26 cellular contexts compared by ENCODE assay signal in genomic region chr18:42953306-42953705, GRCh38.
"Had no signal": no experiment of that assay in that cellular context is flagged by ENCODE, and none has a peak within 500 bp of the region (broad histone marks: within the 10 kb centered on the region; RNA-seq: fewer than 3 reads in every experiment).

No MANE protein-coding gene starts in this region.

- H3K9me3 ChIP-seq: stomach, suprapubic skin, testis, thoracic aorta, thyroid gland, tibial artery, tibial nerve, transverse colon, upper lobe of left lung, upper lobe of right lung, uterus, vagina had no signal

- DNase-seq: stimulated activated CD4-positive, alpha-beta T cell treated with anti-CD3 and anti-CD28 coated beads, Interleukin-2, amount 100 ng/mL, for 48 hours; stimulated activated CD4-positive, alpha-beta T cell treated with anti-CD3 and anti-CD28 coated beads, Interleukin-4, amount 100 ng/mL, for 1 hour; stimulated activated CD4-positive, alpha-beta T cell treated with anti-CD3 and anti-CD28 coated beads, Interleukin-4, amount 100 ng/mL, for 24 hours; stimulated activated CD4-positive, alpha-beta T cell treated with anti-CD3 and anti-CD28 coated beads, Interleukin-4, amount 100 ng/mL, for 4 hours; stimulated activated CD8-positive, alpha-beta memory T cell treated with anti-CD3 and anti-CD28 coated beads, Interleukin-4, amount 100 ng/mL, for 48 hours; stimulated activated naive B cell treated with anti-CD40 and anti-IgM and Interleukin-4, amounts not matched to agents 10 μg/mL and 1 μg/mL and 100 μg/mL, for 72 hours; stimulated activated naive CD4-positive, alpha-beta T cell; stimulated activated naive CD4-positive, alpha-beta T cell treated with Interleukin-2 at 50 U/mL for 16 hours; stimulated activated naive CD8-positive, alpha-beta T cell treated with anti-CD3 and anti-CD28 coated beads, Interleukin-15, amount 100 ng/mL, for 72 hours; stimulated activated naive CD8-positive, alpha-beta T cell treated with anti-CD3 and anti-CD28 coated beads, Interleukin-15, Interleukin-2, amounts not matched to agents 100 U/mL and 50 U/mL, for 24 hours; stomach; substantia nigra; testis; thyroid gland; tibial artery; transverse colon; upper lobe of left lung; upper lobe of right lung; uterus had no signal

- H3K4me1 ChIP-seq: stomach, suprapubic skin, testis, thyroid gland, tibial artery, tibial nerve, transverse colon, upper lobe of left lung, upper lobe of right lung, uterus, vagina had no signal

- FAIRE-seq: urothelium cell line had no signal

- ATAC-seq: stimulated activated effector memory CD8-positive, alpha-beta T cell treated with anti-CD3 and anti-CD28 coated beads, Interleukin-12 subunit alpha, Interleukin-12 subunit beta, amount 100 ng/mL, for 72 hours; stimulated activated memory B cell treated with anti-CD40 and anti-IgM and Interleukin-4, amounts not matched to agents 10 μg/mL and 1 μg/mL and 100 μg/mL, for 72 hours; stimulated activated naive B cell treated with anti-CD40 and anti-IgM and Interleukin-4, amounts not matched to agents 10 μg/mL and 1 μg/mL and 100 μg/mL, for 72 hours; stimulated activated naive CD8-positive, alpha-beta T cell treated with anti-CD3 and anti-CD28 coated beads, Interleukin-15, amount 100 ng/mL, for 72 hours; stimulated activated naive CD8-positive, alpha-beta T cell treated with anti-CD3 and anti-CD28 coated beads, Interleukin-15, Interleukin-2, amounts not matched to agents 100 U/mL and 50 U/mL, for 24 hours; upper lobe of right lung had no signal

- H3K4me3 ChIP-seq: stomach, suprapubic skin, testis, thoracic aorta, thyroid gland, tibial artery, tibial nerve, transverse colon, upper lobe of left lung, upper lobe of right lung, uterus, vagina had no signal

- H3K27me3 ChIP-seq: stomach, suprapubic skin, testis, thyroid gland, tibial artery, tibial nerve, transverse colon, upper lobe of left lung, upper lobe of right lung, uterus, vagina had no signal

- H3K36me3 ChIP-seq: stomach, suprapubic skin, thoracic aorta, thyroid gland, tibial artery, tibial nerve, transverse colon, upper lobe of left lung, upper lobe of right lung, uterus, vagina had no signal

- H3K27ac ChIP-seq: stomach, suprapubic skin, testis, thoracic aorta, thyroid gland, tibial artery, tibial nerve, transverse colon, upper lobe of left lung, upper lobe of right lung, uterus, vagina had no signal
